8 cellular contexts compared by ENCODE assay signal in the genomic region with DNA sequence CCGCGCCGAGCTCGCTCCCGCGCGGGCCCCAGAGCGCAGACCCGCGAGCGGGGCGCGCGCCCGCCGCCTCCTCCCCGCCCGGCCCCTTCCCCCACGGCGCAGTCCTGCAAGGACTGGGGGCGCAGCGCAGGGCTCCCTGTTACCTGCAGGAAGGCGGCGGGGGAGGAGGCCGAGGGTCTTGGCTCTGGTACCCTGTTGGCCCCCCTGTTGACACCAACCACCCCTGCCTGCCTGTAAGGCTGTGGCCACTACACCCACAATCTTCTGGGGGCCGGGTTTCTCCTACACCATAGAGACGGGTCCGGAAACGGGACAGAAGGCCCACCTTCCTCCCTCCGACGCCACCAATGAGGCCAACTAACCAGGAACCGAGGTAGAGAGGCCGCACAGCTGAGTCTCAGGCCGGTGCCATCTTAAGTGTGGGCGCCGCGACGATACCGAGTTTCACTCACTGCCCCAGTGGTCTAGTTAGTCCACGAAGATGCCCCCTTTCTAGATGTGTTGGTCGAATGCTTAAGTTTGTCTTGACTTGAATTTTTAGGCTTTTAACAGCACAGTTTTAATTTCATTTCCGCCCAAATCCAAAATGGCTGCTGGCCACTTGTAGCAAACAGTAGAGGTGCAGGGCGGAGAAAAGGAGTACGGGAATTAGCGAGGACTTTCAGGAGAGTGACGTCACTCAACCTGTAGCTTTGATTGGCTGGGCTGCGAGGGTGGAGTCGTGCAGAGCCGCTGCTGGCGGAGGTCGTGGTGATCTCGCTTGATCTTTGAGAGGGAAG. TPM values are rescaled to one million over a fixed set of nuclear protein-coding genes. Genes with fewer than 3 reads are reported as not detected.
DNase-seq lines count a peak whose midpoint lies in the region; ATAC-seq, FAIRE-seq and TF ChIP-seq lines count a peak whose summit lies in the region.

A gene with protein sequence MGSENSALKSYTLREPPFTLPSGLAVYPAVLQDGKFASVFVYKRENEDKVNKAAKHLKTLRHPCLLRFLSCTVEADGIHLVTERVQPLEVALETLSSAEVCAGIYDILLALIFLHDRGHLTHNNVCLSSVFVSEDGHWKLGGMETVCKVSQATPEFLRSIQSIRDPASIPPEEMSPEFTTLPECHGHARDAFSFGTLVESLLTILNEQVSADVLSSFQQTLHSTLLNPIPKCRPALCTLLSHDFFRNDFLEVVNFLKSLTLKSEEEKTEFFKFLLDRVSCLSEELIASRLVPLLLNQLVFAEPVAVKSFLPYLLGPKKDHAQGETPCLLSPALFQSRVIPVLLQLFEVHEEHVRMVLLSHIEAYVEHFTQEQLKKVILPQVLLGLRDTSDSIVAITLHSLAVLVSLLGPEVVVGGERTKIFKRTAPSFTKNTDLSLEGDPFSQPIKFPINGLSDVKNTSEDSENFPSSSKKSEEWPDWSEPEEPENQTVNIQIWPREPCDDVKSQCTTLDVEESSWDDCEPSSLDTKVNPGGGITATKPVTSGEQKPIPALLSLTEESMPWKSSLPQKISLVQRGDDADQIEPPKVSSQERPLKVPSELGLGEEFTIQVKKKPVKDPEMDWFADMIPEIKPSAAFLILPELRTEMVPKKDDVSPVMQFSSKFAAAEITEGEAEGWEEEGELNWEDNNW (minus strand): TSS at position 252 of the 779 bp plus-strand sequence. CDS start 5,056 bp downstream, outside the sequence.

- no peaks in the 10 kb centered on the region for H3K9me3 Mint-ChIP-seq in chondrocyte (ENCODE audit: low read depth)

- peaks cover 6 to 10% of the 10 kb centered on the region in 2 donors for H3K4me1 ChIP-seq in kidney (ENCODE audit: control insufficient read depth in 1 of 2, insufficient read depth in 1 of 2, low read depth in 1 of 2, low read length in 2 of 2)

- H3K4me3 ChIP-seq in kidney (ENCODE audit: low read length in 2 of 2), result peak within 1 kb of the TSS; percentile 81 to 89

- intact Hi-C loops in kidney (cut with DNase I), result no loop called here

- no peaks in the 10 kb centered on the region for H3K36me3 ChIP-seq in kidney (ENCODE audit: control insufficient read depth in 1 of 2, insufficient read depth in 2 of 2, low read length in 2 of 2)

- peak within 1 kb of the TSS; percentile 82 for H3K4me3 Mint-ChIP-seq in chondrocyte (ENCODE audit: unreplicated experiment)

- peaks cover 32% of the 10 kb centered on the region for H3K4me1 Mint-ChIP-seq in chondrocyte (ENCODE audit: low read depth)

- H3K27ac ChIP-seq in kidney (ENCODE audit: low read depth in 2 of 2, low read length in 2 of 2), result peak within 1 kb of the TSS; percentile 96 to 100

- TF ChIP-seq POLR2A in GM19099 (IDR thresholded peaks at IDR 0.05; ENCODE audit: extremely low read depth, insufficient read length, low read depth), result peak; percentile 87

- peaks cover 2% of the 10 kb centered on the region for H3K36me3 Mint-ChIP-seq in chondrocyte (ENCODE audit: low read depth)

- DNase-seq in AG20443 (ENCODE audit: low spot score), result peak; percentile 97
- DNase-seq in NCI-H510A (lab: John Stamatoyannopoulos, UW), result peak; percentile 92
- peak; percentile 84 for DNase-seq in activated CD4-positive, alpha-beta T cell treated with anti-CD3 and anti-CD28 coated beads for 1 hour
- DNase-seq in chondrocyte (ENCODE audit: low spot score), result peak; percentile 94
- peak; percentile 98 for DNase-seq in kidney
- DNase-seq in stimulated activated CD4-positive, alpha-beta T cell treated with anti-CD3 and anti-CD28 coated beads, Interleukin-15, amount 100 ng/mL, for 24 hours, result peak; percentile 90

- no peaks in the 10 kb centered on the region for H3K9me3 ChIP-seq in kidney (ENCODE audit: control insufficient read depth in 1 of 2, low read length in 2 of 2)

- H3K9ac ChIP-seq in kidney (ENCODE audit: low read length in 2 of 2), result peak within 1 kb of the TSS; percentile 67 to 96

- TF ChIP-seq CTCF in chondrocyte (IDR thresholded peaks at IDR 0.05) (peak; percentile 20), kidney (IDR thresholded peaks at IDR 0.05; ENCODE audit: borderline replicate concordance, extremely low read depth, insufficient read depth) (no peak)

- peak within 1 kb of the TSS; percentile 100 for H3K27ac Mint-ChIP-seq in chondrocyte (ENCODE audit: unreplicated experiment)

- FAIRE-seq in kidney (lab: Jason Lieb, UNC), result peak; percentile 92

- peak; percentile 90 for ATAC-seq in HG03432 (IDR thresholded peaks at IDR 0.05; ENCODE audit: unreplicated experiment)

- H3K27me3 Mint-ChIP-seq in chondrocyte (ENCODE audit: low read depth), result peaks cover 8% of the 10 kb centered on the region

RNA-seq across cellular contexts. Expression of the gene that starts here (rescaled TPM):
- total RNA-seq in chondrocyte (5.6 to 6.5 TPM (median 6.3 TPM) in 3 replicates), kidney (14.8 TPM)
- 5.6 TPM for polyA plus RNA-seq in kidney (ENCODE audit: insufficient read depth, low read depth, low replicate concordance)

Comparison
In these comparisons a context has a peak if more than half of its experiments do, and no peak if none do; other contexts are left out.
1. Peak in every context shown above with its lines: DNase-seq, ATAC-seq, H3K4me3 ChIP-seq and H3K27ac ChIP-seq.